8 cellular contexts compared by ENCODE assay signal in genomic region chr7:73707045-73707631, GRCh38. TPM values are rescaled to one million over a fixed set of nuclear protein-coding genes. Genes with fewer than 3 reads are reported as not detected.
A peak's percentile ranks its signal among the peaks of the same experiment; 100 is the strongest.
DNase-seq lines count a peak whose midpoint lies in the region; ATAC-seq and TF ChIP-seq lines count a peak whose summit lies in the region.

No MANE protein-coding gene starts in this region.

- TF ChIP-seq CTCF in activated CD8-positive, alpha-beta T cell treated with anti-CD3 and anti-CD28 coated beads for 36 hours (IDR thresholded peaks at IDR 0.05) = no peak

- no peak overlapping the region for H3K27ac Mint-ChIP-seq in activated CD8-positive, alpha-beta T cell treated with anti-CD3 and anti-CD28 coated beads for 36 hours
- no peak overlapping the region for H3K27ac Mint-ChIP-seq in activated CD8-positive, alpha-beta T cell treated with anti-CD3 and anti-CD28 coated beads, Interleukin-2, amount 10 ng/mL, durations not matched to agents 7 days and 5 days
- H3K27ac Mint-ChIP-seq in stimulated activated naive CD8-positive, alpha-beta T cell treated with anti-CD3 and anti-CD28 coated beads, Interleukin-15, amount 100 ng/mL, for 72 hours = peak overlapping the region in 1 of 2 donors; percentile 21

- DNase-seq in activated CD8-positive, alpha-beta T cell treated with anti-CD3 and anti-CD28 coated beads for 36 hours = peak; percentile 29
- no peak for DNase-seq in activated CD8-positive, alpha-beta T cell treated with anti-CD3 and anti-CD28 coated beads, Interleukin-2, amount 10 ng/mL, durations not matched to agents 7 days and 5 days
- DNase-seq in NCI-H82 (lab: John Stamatoyannopoulos, UW) = peak; percentile 92
- DNase-seq in effector CD8-positive, alpha-beta T cell (lab: John Stamatoyannopoulos, UW) = peak; percentile 21
- peak in 1 of 2 donors; percentile 27 for DNase-seq in stimulated activated naive CD8-positive, alpha-beta T cell treated with anti-CD3 and anti-CD28 coated beads, Interleukin-15, amount 100 ng/mL, for 72 hours
- no peak for DNase-seq in stimulated activated CD4-positive, alpha-beta T cell treated with anti-CD3 and anti-CD28 coated beads, Interleukin-2, amount 100 ng/mL, for 48 hours

- peaks cover 16% of the 10 kb centered on the region for H3K4me1 Mint-ChIP-seq in activated CD8-positive, alpha-beta T cell treated with anti-CD3 and anti-CD28 coated beads for 36 hours (ENCODE audit: low read depth)
- H3K4me1 Mint-ChIP-seq in activated CD8-positive, alpha-beta T cell treated with anti-CD3 and anti-CD28 coated beads, Interleukin-2, amount 10 ng/mL, durations not matched to agents 7 days and 5 days (ENCODE audit: low read depth) = peaks cover 2% of the 10 kb centered on the region
- H3K4me1 Mint-ChIP-seq in stimulated activated naive CD8-positive, alpha-beta T cell treated with anti-CD3 and anti-CD28 coated beads, Interleukin-15, amount 100 ng/mL, for 72 hours = peaks cover 26% of the 10 kb centered on the region

- H3K36me3 Mint-ChIP-seq in activated CD8-positive, alpha-beta T cell treated with anti-CD3 and anti-CD28 coated beads for 36 hours (ENCODE audit: low read depth) = peaks cover 4% of the 10 kb centered on the region
- peaks cover 3% of the 10 kb centered on the region for H3K36me3 Mint-ChIP-seq in activated CD8-positive, alpha-beta T cell treated with anti-CD3 and anti-CD28 coated beads, Interleukin-2, amount 10 ng/mL, durations not matched to agents 7 days and 5 days (ENCODE audit: low read depth)

- CTCF ChIA-PET in activated CD8-positive, alpha-beta T cell treated with anti-CD3 and anti-CD28 coated beads for 36 hours (lab: Charles Lee) = interaction anchor here (1.0 to 1.5 kb wide), 4 partner anchors 11 to 100 kb away, joined by 3 to 5 read pairs (median 4); no protein-coding TSS in a partner anchor
- CTCF ChIA-PET in activated CD8-positive, alpha-beta T cell treated with anti-CD3 and anti-CD28 coated beads, Interleukin-2, amount 10 ng/mL, durations not matched to agents 7 days and 5 days (lab: Charles Lee) = interaction anchor here (1.3 kb wide), 1 partner anchor 100 kb away, joined by 3 read pairs; no protein-coding TSS in a partner anchor

- no peaks in the 10 kb centered on the region for H3K9me3 Mint-ChIP-seq in activated CD8-positive, alpha-beta T cell treated with anti-CD3 and anti-CD28 coated beads for 36 hours
- no peaks in the 10 kb centered on the region for H3K9me3 Mint-ChIP-seq in activated CD8-positive, alpha-beta T cell treated with anti-CD3 and anti-CD28 coated beads, Interleukin-2, amount 10 ng/mL, durations not matched to agents 7 days and 5 days (ENCODE audit: insufficient read depth)
- H3K9me3 Mint-ChIP-seq in stimulated activated naive CD8-positive, alpha-beta T cell treated with anti-CD3 and anti-CD28 coated beads, Interleukin-15, amount 100 ng/mL, for 72 hours = no peaks in the 10 kb centered on the region

- ATAC-seq in activated CD8-positive, alpha-beta T cell treated with anti-CD3 and anti-CD28 coated beads for 36 hours = no peak
- no peak for ATAC-seq in activated CD8-positive, alpha-beta T cell treated with anti-CD3 and anti-CD28 coated beads, Interleukin-2, amount 10 ng/mL, durations not matched to agents 7 days and 5 days
- peak; percentile 24 for ATAC-seq in stimulated activated naive CD8-positive, alpha-beta T cell treated with anti-CD3 and anti-CD28 coated beads, Interleukin-15, amount 100 ng/mL, for 72 hours
- ATAC-seq in GM21515 (IDR thresholded peaks at IDR 0.05; ENCODE audit: unreplicated experiment) (no peak), HG02678 (IDR thresholded peaks at IDR 0.05; ENCODE audit: unreplicated experiment) (no peak)

- POLR2A ChIA-PET in activated CD8-positive, alpha-beta T cell treated with anti-CD3 and anti-CD28 coated beads for 36 hours (lab: Charles Lee) = no interaction called here
- POLR2A ChIA-PET in activated CD8-positive, alpha-beta T cell treated with anti-CD3 and anti-CD28 coated beads, Interleukin-2, amount 10 ng/mL, durations not matched to agents 7 days and 5 days (lab: Charles Lee) = no interaction called here

- H3K4me3 Mint-ChIP-seq in activated CD8-positive, alpha-beta T cell treated with anti-CD3 and anti-CD28 coated beads for 36 hours = no peak overlapping the region
- H3K4me3 Mint-ChIP-seq in activated CD8-positive, alpha-beta T cell treated with anti-CD3 and anti-CD28 coated beads, Interleukin-2, amount 10 ng/mL, durations not matched to agents 7 days and 5 days = no peak overlapping the region
- H3K4me3 Mint-ChIP-seq in stimulated activated naive CD8-positive, alpha-beta T cell treated with anti-CD3 and anti-CD28 coated beads, Interleukin-15, amount 100 ng/mL, for 72 hours = no peak overlapping the region

- intact Hi-C loops in activated CD8-positive, alpha-beta T cell treated with anti-CD3 and anti-CD28 coated beads for 36 hours (cut with micrococcal nuclease) = no loop called here

- no peaks in the 10 kb centered on the region for H3K27me3 Mint-ChIP-seq in activated CD8-positive, alpha-beta T cell treated with anti-CD3 and anti-CD28 coated beads for 36 hours
- H3K27me3 Mint-ChIP-seq in activated CD8-positive, alpha-beta T cell treated with anti-CD3 and anti-CD28 coated beads, Interleukin-2, amount 10 ng/mL, durations not matched to agents 7 days and 5 days (ENCODE audit: low read depth) = no peaks in the 10 kb centered on the region
- no peaks in the 10 kb centered on the region for H3K27me3 Mint-ChIP-seq in stimulated activated naive CD8-positive, alpha-beta T cell treated with anti-CD3 and anti-CD28 coated beads, Interleukin-15, amount 100 ng/mL, for 72 hours

RNA-seq across cellular contexts. Expression of gene STX1A, which starts 12.3 kb away (rescaled TPM):
- total RNA-seq in activated CD8-positive, alpha-beta T cell treated with anti-CD3 and anti-CD28 coated beads for 36 hours = 10 to 100 TPM; 11.4 to 11.5 TPM
- total RNA-seq in activated CD8-positive, alpha-beta T cell treated with anti-CD3 and anti-CD28 coated beads, Interleukin-2, amount 10 ng/mL, durations not matched to agents 7 days and 5 days = 10 to 100 TPM; 10.6 to 12.3 TPM

RNA-seq across cellular contexts. Expression of gene BUD23, which starts 23.7 kb away (rescaled TPM):
- total RNA-seq in activated CD8-positive, alpha-beta T cell treated with anti-CD3 and anti-CD28 coated beads for 36 hours = 100 to 1,000 TPM; 108 TPM
- total RNA-seq in activated CD8-positive, alpha-beta T cell treated with anti-CD3 and anti-CD28 coated beads, Interleukin-2, amount 10 ng/mL, durations not matched to agents 7 days and 5 days = 10 to 100 TPM; 57.3 to 60.9 TPM

RNA-seq across cellular contexts. Expression of gene DNAJC30, which starts 23.9 kb away (rescaled TPM):
- 1 to 10 TPM; 6.7 to 7.0 TPM for total RNA-seq in activated CD8-positive, alpha-beta T cell treated with anti-CD3 and anti-CD28 coated beads for 36 hours
- total RNA-seq in activated CD8-positive, alpha-beta T cell treated with anti-CD3 and anti-CD28 coated beads, Interleukin-2, amount 10 ng/mL, durations not matched to agents 7 days and 5 days = 1 to 10 TPM; 7.7 to 8.3 TPM

RNA-seq across cellular contexts. Expression of gene ABHD11, which starts 31.5 kb away (rescaled TPM):
- total RNA-seq in activated CD8-positive, alpha-beta T cell treated with anti-CD3 and anti-CD28 coated beads for 36 hours = 10 to 100 TPM; 19.0 to 21.5 TPM
- 10 to 100 TPM; 20.7 to 20.9 TPM for total RNA-seq in activated CD8-positive, alpha-beta T cell treated with anti-CD3 and anti-CD28 coated beads, Interleukin-2, amount 10 ng/mL, durations not matched to agents 7 days and 5 days

RNA-seq across cellular contexts. Expression of gene VPS37D, which starts 39.5 kb away (rescaled TPM):
- total RNA-seq in activated CD8-positive, alpha-beta T cell treated with anti-CD3 and anti-CD28 coated beads for 36 hours = 1 to 10 TPM in 1 of 2 experiments, under 1 TPM in 1; 0.87 to 1.1 TPM
- total RNA-seq in activated CD8-positive, alpha-beta T cell treated with anti-CD3 and anti-CD28 coated beads, Interleukin-2, amount 10 ng/mL, durations not matched to agents 7 days and 5 days = under 1 TPM; 0.16 to 0.26 TPM

Comparison
In these comparisons a context has a peak if more than half of its experiments do, and no peak if none do; other contexts are left out.
1. DNase-seq: peak in activated CD8-positive, alpha-beta T cell treated with anti-CD3 and anti-CD28 coated beads for 36 hours (single experiment), NCI-H82 (single experiment) and effector CD8-positive, alpha-beta T cell (single experiment); none in activated CD8-positive, alpha-beta T cell treated with anti-CD3 and anti-CD28 coated beads, Interleukin-2, amount 10 ng/mL, durations not matched to agents 7 days and 5 days (single experiment) and stimulated activated CD4-positive, alpha-beta T cell treated with anti-CD3 and anti-CD28 coated beads, Interleukin-2, amount 100 ng/mL, for 48 hours (0 of 2).